20 cellular contexts compared by ENCODE assay signal in genomic region chr18:7168408-7168807, GRCh38.
"Had no signal": no experiment of that assay in that cellular context is flagged by ENCODE, and none has a peak within 500 bp of the region (broad histone marks: within the 10 kb centered on the region; RNA-seq: fewer than 3 reads in every experiment).

No MANE protein-coding gene starts in this region.

- H3K27ac ChIP-seq: HL-60, KMS-11 had no signal

- H3K4me3 ChIP-seq: K562 had no signal

- ATAC-seq: K562 had no signal

- H3K9me3 ChIP-seq: SK-N-SH had no signal

- H3K4me1 Mint-ChIP-seq: IgD-negative memory B cell had no signal

- H3K27ac Mint-ChIP-seq: IgD-negative memory B cell had no signal

- DNase-seq: Kasumi-1, MM.1S, NCI-H1092 treated with DMSO at 0.1 percent for 48 hours, NCI-H1436, NCI-H187, NCI-H2029, NCI-H2081 treated with DMSO at 0.1 percent for 48 hours, NCI-H2171, NCI-H226, NCI-H446, NCI-H510A treated with DMSO at 0.1 percent for 48 hours, NCI-H526, Right ventricle myocardium superior, RPMI8226, SK-N-SH, SW 1271 had no signal

- H3K4me2 ChIP-seq: KMS-11, SK-N-SH had no signal

- H3K36me3 Mint-ChIP-seq: IgD-negative memory B cell had no signal

- H3K9ac ChIP-seq: KMS-11, SK-N-SH had no signal

- H3K27me3 Mint-ChIP-seq: IgD-negative memory B cell had no signal
